Comparison of ENCODE assay signal across 1 cellular context in the genomic region with DNA sequence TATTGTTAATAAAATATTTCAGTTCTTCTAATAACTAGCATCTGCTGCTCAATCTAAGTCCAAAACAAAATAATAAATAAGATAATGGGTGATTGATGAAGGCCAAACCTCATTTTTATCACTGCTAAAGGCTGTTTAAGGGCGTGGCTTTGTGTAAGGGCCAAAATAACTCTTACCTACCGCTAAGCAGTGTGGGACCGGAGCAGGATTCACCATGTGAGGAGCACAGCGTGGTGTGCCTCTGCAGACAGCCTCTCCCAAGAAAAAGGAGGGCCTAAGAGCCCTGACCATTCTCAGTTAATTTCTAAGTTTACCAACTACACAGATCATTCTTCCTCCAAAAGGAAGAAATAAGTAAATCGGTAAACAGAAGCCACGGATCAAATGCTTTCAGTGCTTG.
TF ChIP-seq lines count a peak whose summit lies in the region.

No MANE protein-coding gene starts in this region.

TF ChIP-seq in WTC11, 78 proteins besides CTCF, POLR2A, EP300 and RAD21 (continued from another document):
- TF ChIP-seq, protein P1, sequence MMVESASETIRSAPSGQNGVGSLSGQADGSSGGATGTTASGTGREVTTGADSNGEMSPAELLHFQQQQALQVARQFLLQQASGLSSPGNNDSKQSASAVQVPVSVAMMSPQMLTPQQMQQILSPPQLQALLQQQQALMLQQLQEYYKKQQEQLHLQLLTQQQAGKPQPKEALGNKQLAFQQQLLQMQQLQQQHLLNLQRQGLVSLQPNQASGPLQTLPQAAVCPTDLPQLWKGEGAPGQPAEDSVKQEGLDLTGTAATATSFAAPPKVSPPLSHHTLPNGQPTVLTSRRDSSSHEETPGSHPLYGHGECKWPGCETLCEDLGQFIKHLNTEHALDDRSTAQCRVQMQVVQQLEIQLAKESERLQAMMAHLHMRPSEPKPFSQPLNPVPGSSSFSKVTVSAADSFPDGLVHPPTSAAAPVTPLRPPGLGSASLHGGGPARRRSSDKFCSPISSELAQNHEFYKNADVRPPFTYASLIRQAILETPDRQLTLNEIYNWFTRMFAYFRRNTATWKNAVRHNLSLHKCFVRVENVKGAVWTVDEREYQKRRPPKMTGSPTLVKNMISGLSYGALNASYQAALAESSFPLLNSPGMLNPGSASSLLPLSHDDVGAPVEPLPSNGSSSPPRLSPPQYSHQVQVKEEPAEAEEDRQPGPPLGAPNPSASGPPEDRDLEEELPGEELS (CRISPR knock-in tag; IDR thresholded peaks at IDR 0.05) = no peak
- no peak for TF ChIP-seq GTF2I (CRISPR knock-in tag; conservative IDR thresholded peaks at IDR 0.05)
- TF ChIP-seq, protein P2, sequence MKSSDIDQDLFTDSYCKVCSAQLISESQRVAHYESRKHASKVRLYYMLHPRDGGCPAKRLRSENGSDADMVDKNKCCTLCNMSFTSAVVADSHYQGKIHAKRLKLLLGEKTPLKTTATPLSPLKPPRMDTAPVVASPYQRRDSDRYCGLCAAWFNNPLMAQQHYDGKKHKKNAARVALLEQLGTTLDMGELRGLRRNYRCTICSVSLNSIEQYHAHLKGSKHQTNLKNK (CRISPR knock-in tag; IDR thresholded peaks at IDR 0.05) = no peak
- TF ChIP-seq TCF7 (CRISPR knock-in tag; IDR thresholded peaks at IDR 0.05; ENCODE audit: low read depth) = no peak
- no peak for TF ChIP-seq ZNF317 (CRISPR knock-in tag; IDR thresholded peaks at IDR 0.05; ENCODE audit: borderline replicate concordance, low read depth)
- TF ChIP-seq, protein P3, sequence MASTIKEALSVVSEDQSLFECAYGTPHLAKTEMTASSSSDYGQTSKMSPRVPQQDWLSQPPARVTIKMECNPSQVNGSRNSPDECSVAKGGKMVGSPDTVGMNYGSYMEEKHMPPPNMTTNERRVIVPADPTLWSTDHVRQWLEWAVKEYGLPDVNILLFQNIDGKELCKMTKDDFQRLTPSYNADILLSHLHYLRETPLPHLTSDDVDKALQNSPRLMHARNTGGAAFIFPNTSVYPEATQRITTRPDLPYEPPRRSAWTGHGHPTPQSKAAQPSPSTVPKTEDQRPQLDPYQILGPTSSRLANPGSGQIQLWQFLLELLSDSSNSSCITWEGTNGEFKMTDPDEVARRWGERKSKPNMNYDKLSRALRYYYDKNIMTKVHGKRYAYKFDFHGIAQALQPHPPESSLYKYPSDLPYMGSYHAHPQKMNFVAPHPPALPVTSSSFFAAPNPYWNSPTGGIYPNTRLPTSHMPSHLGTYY (CRISPR knock-in tag; IDR thresholded peaks at IDR 0.05) = no peak
- TF ChIP-seq NFATC4 (CRISPR knock-in tag; IDR thresholded peaks at IDR 0.05) = no peak
- no peak for TF ChIP-seq HMGA2 (CRISPR knock-in tag; IDR thresholded peaks at IDR 0.05)
- no peak for TF ChIP-seq FOXK1 (CRISPR knock-in tag; IDR thresholded peaks at IDR 0.05)
TF ChIP-seq in WTC11: peak in this region for 0.
